In genomic region chr2:24123212-24124002, GRCh38 we compare ENCODE assay signal across 7 cellular contexts. TPM values are rescaled to one million over a fixed set of nuclear protein-coding genes. Genes with fewer than 3 reads are reported as not detected.
DNase-seq lines count a peak whose midpoint lies in the region; ATAC-seq, FAIRE-seq and TF ChIP-seq lines count a peak whose summit lies in the region.

Gene FAM228B (plus strand): TSS chr2:24123469. CDS start chr2:24124362, 893 bp downstream.
Gene PFN4 (minus strand): TSS chr2:24123334. CDS start chr2:24122535, 799 bp downstream.

- TF ChIP-seq EP300 in GM12878 (IDR thresholded peaks at IDR 0.05; ENCODE audit: borderline replicate concordance in 1 of 2, control insufficient read depth in 1 of 2, low read depth in 2 of 2, low read length in 2 of 2) = no peak

- H3K36me3 ChIP-seq in GM12878 (ENCODE audit: control insufficient read depth in 2 of 2, insufficient read depth in 2 of 2, low read length in 1 of 2) (no peaks in the 10 kb centered on the region), gastrocnemius medialis (no peaks in the 10 kb centered on the region)

- TF ChIP-seq RAD21 in GM12878 (IDR thresholded peaks at IDR 0.05; ENCODE audit: insufficient read depth, low read depth, low read length) = no peak

- RAD21 ChIA-PET in GM12878 (lab: Charles Lee; ENCODE audit: unreplicated experiment) = interaction anchor here (0.9 to 2.0 kb wide), 6 partner anchors 39 to 261 kb away, joined by 3 to 13 read pairs (median 6); partner anchors contain the start of genes ATAD2B, SF3B6 and TP53I3

- TF ChIP-seq POLR2A in GM12878 (IDR thresholded peaks at IDR 0.05; ENCODE audit: low read depth, low read length) = peak; percentile 95
- peak; percentile 84 to 88 for TF ChIP-seq POLR2A in gastrocnemius medialis (IDR thresholded peaks at IDR 0.05)

- peak; percentile 89 for DNase-seq in GM18507 (ENCODE audit: extremely low spot score, insufficient read length, low read depth)
- DNase-seq in NCI-H1694 treated with DMSO at 0.1 percent for 48 hours (lab: John Stamatoyannopoulos, UW) = peak; percentile 75
- DNase-seq in T1000 (lab: John Stamatoyannopoulos, UW) = peak; percentile 60
- peak; percentile 41 for DNase-seq in GM12878 (ENCODE audit: low read depth, low spot score)
- DNase-seq in gastrocnemius medialis = peak; percentile 85 to 88

- CTCF ChIA-PET in GM12878 (lab: Yijun Ruan, JAX) = interaction anchor here (0.8 to 3.2 kb wide), 9 partner anchors 39 to 299 kb away, joined by 3 to 16 read pairs (median 5); partner anchors contain the start of genes SF3B6 and TP53I3

- POLR2A ChIA-PET in GM12878 (lab: Charles Lee) = interaction anchor here (0.8 to 2.2 kb wide), 5 partner anchors 13 to 196 kb away, joined by 3 to 14 read pairs (median 5); partner anchors contain the start of genes ATAD2B and TP53I3

- in situ Hi-C loops in GM12878 (cut with MboI) = no loop called here
- in situ Hi-C loops in gastrocnemius medialis (cut with MboI; ENCODE audit: low sequenced_read_pairs in 4 of 4) = loop anchor here in 1 of 4 donors (10.0 kb wide), 1 partner anchor 79 kb away; the partner anchor contains the start of genes FKBP1B and WDCP

- peak within 1 kb of the TSS; percentile 97 for H2AFZ ChIP-seq in GM12878 (ENCODE audit: control insufficient read depth, low read depth, low read length)

- peak; percentile 83 for ATAC-seq in HG02884 (IDR thresholded peaks at IDR 0.05; ENCODE audit: unreplicated experiment)
- ATAC-seq in GM12878 = peak; percentile 98
- ATAC-seq in gastrocnemius medialis = peak; percentile 93

- under 1% methylated on average over 100 of the region's 104 CpGs for WGBS in GM12878 (ENCODE audit: insufficient coverage, insufficient replicate concordance, low lambda C conversion rate, missing lambda C conversion rate)

- no peak for TF ChIP-seq CTCF in GM12878 (IDR thresholded peaks at IDR 0.05 in 2 of 3, conservative IDR thresholded peaks at IDR 0.05 in 1 of 3; ENCODE audit: control insufficient read depth in 2 of 3, extremely low read depth in 1 of 3, insufficient read depth in 1 of 3, low read depth in 3 of 3, low read length in 3 of 3)
- TF ChIP-seq CTCF in gastrocnemius medialis (IDR thresholded peaks at IDR 0.05 in 4 of 5, conservative IDR thresholded peaks at IDR 0.05 in 1 of 5) = no peak

- peak; percentile 83 for FAIRE-seq in GM18507 (lab: Jason Lieb, UNC)
- FAIRE-seq in GM12878 (lab: Jason Lieb, UNC) = no peak

- peak within 1 kb of the TSS; percentile 92 for H3K9ac ChIP-seq in GM12878 (ENCODE audit: control insufficient read depth, insufficient read depth, low read length)

- H3K27me3 ChIP-seq in GM12878 (replicated peaks in 1 of 2; ENCODE audit: control insufficient read depth in 2 of 2, insufficient read depth in 2 of 2, low read length in 1 of 2) (no peaks in the 10 kb centered on the region), gastrocnemius medialis (no peaks in the 10 kb centered on the region)

- no peaks in the 10 kb centered on the region for H3K9me3 ChIP-seq in GM12878 (replicated peaks; ENCODE audit: control insufficient read depth, insufficient read depth, low read length)
- no peaks in the 10 kb centered on the region for H3K9me3 ChIP-seq in gastrocnemius medialis

- no peaks in the 10 kb centered on the region for H3K4me1 ChIP-seq in GM12878 (ENCODE audit: control insufficient read depth, insufficient read depth, low read length)
- H3K4me1 ChIP-seq in gastrocnemius medialis = peaks cover 11 to 17% of the 10 kb centered on the region in 2 donors

- peak within 1 kb of the TSS; percentile 90 for H3K27ac ChIP-seq in GM12878 (ENCODE audit: control insufficient read depth, insufficient read depth)
- peak within 1 kb of the TSS; percentile 86 to 93 (median 91) for H3K27ac ChIP-seq in gastrocnemius medialis

- H4K20me1 ChIP-seq in GM12878 (ENCODE audit: control insufficient read depth, insufficient read depth) = no peaks in the 10 kb centered on the region

- intact Hi-C loops in GM12878 (cut with micrococcal nuclease; ENCODE audit: unreplicated experiment) (loop anchor here (1.0 to 2.0 kb wide), 2 partner anchors 40 to 197 kb away; partner anchors contain the start of gene ATAD2B), gastrocnemius medialis (cut with DNase I; ENCODE audit: low total_unique reads) (loop anchor here (2.0 kb wide), 3 partner anchors 39 to 77 kb away; partner anchors contain the start of genes SF3B6, TP53I3 and WDCP)

- SMC1A ChIA-PET in GM12878 (lab: Charles Lee; ENCODE audit: uncharacterized antibody, unreplicated experiment) = interaction anchor here (0.6 to 2.8 kb wide), 14 partner anchors 9 to 291 kb away, joined by 3 to 14 read pairs (median 4); partner anchors contain the start of genes SF3B6 and TP53I3

- peak within 1 kb of the TSS; percentile 97 for H3K4me2 ChIP-seq in GM12878 (ENCODE audit: control insufficient read depth, insufficient read depth)

- TSS peak; percentile 77 for BruUV-seq in GM12878 (replicated peaks; lab: Mats Ljungman, UMichigan)

- H3K4me3 ChIP-seq in GM12878 = peak within 1 kb of the TSS; percentile 82
- H3K4me3 ChIP-seq in iPS-11a (ENCODE audit: low read depth, low read length) = peak within 1 kb of the TSS; percentile 74
- H3K4me3 ChIP-seq in gastrocnemius medialis = peak within 1 kb of the TSS; percentile 80 to 94 (median 84)

- peaks cover 9% of the 10 kb centered on the region for H3K79me2 ChIP-seq in GM12878 (ENCODE audit: control insufficient read depth, insufficient read depth, low read length)

TF ChIP-seq in GM12878, 131 proteins besides CTCF, POLR2A, EP300 and RAD21 (continues in another document):
- TF ChIP-seq RFX5 (IDR thresholded peaks at IDR 0.05; ENCODE audit: low read depth, low read length) (no peak), HDGF (IDR thresholded peaks at IDR 0.05) (0 out of 2 replicates have a peak, but pooled peaks have one; percentile 47), NFYA (IDR thresholded peaks at IDR 0.05; ENCODE audit: borderline replicate concordance, low read depth, low read length) (no peak), ELK1 (IDR thresholded peaks at IDR 0.05; ENCODE audit: low read depth, low read length) (no peak), BCL3 (IDR thresholded peaks at IDR 0.05; ENCODE audit: borderline replicate concordance, insufficient read depth, low read depth, low read length, poor library complexity, severe bottlenecking) (no peak), MEF2B (IDR thresholded peaks at IDR 0.05; ENCODE audit: partially characterized antibody, poor library complexity, severe bottlenecking) (no peak)

RNA-seq across cellular contexts. Expression of gene FAM228B, which starts in this region (rescaled TPM):
- 26.7 and 29.3 TPM in 2 replicates for total RNA-seq in GM12878 (2013; cell fraction: nucleolus; rRNA removed)
- 7.7 and 8.2 TPM in 2 replicates for total RNA-seq in GM12878 (2014; rRNA removed)
- total RNA-seq in GM12878 (2014; rRNA removed; fragmentation: Illumina TruSeq; extraction: Trizol) = 7.2 and 10.8 TPM in 2 replicates
- total RNA-seq in GM12878 (2021) = 8.8 TPM in 2 replicates
- polyA plus RNA-seq in GM12878 (2011; ENCODE audit: low read depth) = 8.3 TPM
- 3.9 and 6.9 TPM in 2 replicates for polyA plus RNA-seq in GM12878 (2011; rRNA removed)
- 1.8 TPM in 2 replicates for polyA plus RNA-seq in GM12878 (2011; cell fraction: cytosol; rRNA removed)
- polyA plus RNA-seq in GM12878 (2011; cell fraction: nucleus; rRNA removed) = 4.1 and 6.0 TPM in 2 replicates
- 10.2 and 11.4 TPM in 2 replicates for polyA plus RNA-seq in GM12878 (2012)
- polyA plus RNA-seq in GM12878 (2014; fragmentation: Illumina TruSeq; extraction: Trizol) = 5.5 and 10.3 TPM in 2 replicates
- 1 to 10 TPM; 5.1 to 5.8 TPM for polyA plus RNA-seq in GM12878 (2014; fragmentation: Nextera tagmentation; extraction: Ambion mirVana)
- 4.2 and 6.4 TPM in 2 replicates for polyA plus RNA-seq in GM12878 (2014; rRNA removed)
- polyA plus RNA-seq in GM12878 (2016; fragmentation: Nextera tagmentation; extraction: Ambion mirVana) = 10 to 100 TPM in 1 of 2 experiments, 1 to 10 TPM in 1; 7.8 to 11.0 TPM
- 2.3 and 2.4 TPM in 2 replicates for polyA minus RNA-seq in GM12878 (2011; rRNA and poly(A)+ RNA removed)
- 3.6 TPM in 1 of 2 replicates, not detected in the other for polyA minus RNA-seq in GM12878 (2011; cell fraction: cytosol; rRNA and poly(A)+ RNA removed)
- polyA minus RNA-seq in GM12878 (2011; cell fraction: nucleus; rRNA and poly(A)+ RNA removed) = 4.2 and 6.8 TPM in 2 replicates
- 1 to 10 TPM; 3.0 to 6.7 (median 4.3) TPM for total RNA-seq in gastrocnemius medialis

RNA-seq across cellular contexts. Expression of gene PFN4, which starts in this region (rescaled TPM):
- total RNA-seq in GM12878 (2013; cell fraction: nucleolus; rRNA removed) = not detected in 2 replicates
- total RNA-seq in GM12878 (2014; rRNA removed) (0.93 and 1.0 TPM in 2 replicates), GM12878 (2014; rRNA removed; fragmentation: Illumina TruSeq; extraction: Trizol) (1.3 and 1.6 TPM in 2 replicates), GM12878 (2021) (0.98 and 1.4 TPM in 2 replicates), gastrocnemius medialis (not detected)
- polyA plus RNA-seq in GM12878 (2011; ENCODE audit: low read depth) = not detected
- polyA plus RNA-seq in GM12878 (2011; rRNA removed) (0.12 and 0.29 TPM in 2 replicates), GM12878 (2014; fragmentation: Illumina TruSeq; extraction: Trizol) (0.93 and 1.9 TPM in 2 replicates), GM12878 (2014; fragmentation: Nextera tagmentation; extraction: Ambion mirVana) (under 1 TPM; 0.14 to 0.38 TPM), GM12878 (2014; rRNA removed) (0.99 and 2.3 TPM in 2 replicates), GM12878 (2016; fragmentation: Nextera tagmentation; extraction: Ambion mirVana) (1 to 10 TPM; 2.1 TPM)
- 0.19 and 0.28 TPM in 2 replicates for polyA plus RNA-seq in GM12878 (2011; cell fraction: cytosol; rRNA removed)
- 0.18 and 0.58 TPM in 2 replicates for polyA plus RNA-seq in GM12878 (2011; cell fraction: nucleus; rRNA removed)
- 0.73 and 0.92 TPM in 2 replicates for polyA plus RNA-seq in GM12878 (2012)
- not detected in 2 replicates for polyA minus RNA-seq in GM12878 (2011; rRNA and poly(A)+ RNA removed)
- polyA minus RNA-seq in GM12878 (2011; cell fraction: cytosol; rRNA and poly(A)+ RNA removed) = not detected in 2 replicates
- 3.0 TPM in 1 of 2 replicates, not detected in the other for polyA minus RNA-seq in GM12878 (2011; cell fraction: nucleus; rRNA and poly(A)+ RNA removed)

Comparison
In these comparisons a context has a peak if more than half of its experiments do, and no peak if none do; other contexts are left out.
1. Peak in every context shown above with its lines: DNase-seq, ATAC-seq, H3K4me3 ChIP-seq and H3K27ac ChIP-seq.